9 cellular contexts compared by ENCODE assay signal in genomic region chr3:83523470-83524073, GRCh38.
DNase-seq lines count a peak whose midpoint lies in the region; ATAC-seq, FAIRE-seq and TF ChIP-seq lines count a peak whose summit lies in the region.
"Had no signal": no experiment of that assay in that cellular context is flagged by ENCODE, and none has a peak within 500 bp of the region (broad histone marks: within the 10 kb centered on the region; RNA-seq: fewer than 3 reads in every experiment).

No MANE protein-coding gene starts in this region.

- no peak overlapping the region for H3K4me3 ChIP-seq in bronchial epithelial cell (ENCODE audit: low read depth, low read length)
- H3K4me3 ChIP-seq in liver (ENCODE audit: low read depth in 1 of 3, low read length in 3 of 3) = no peak overlapping the region

- 7% methylated on average over 7 of the region's 7 CpGs for WGBS in liver

- peak; percentile 65 for ATAC-seq in GM19328 (IDR thresholded peaks at IDR 0.05; ENCODE audit: unreplicated experiment)
- peak; percentile 84 for ATAC-seq in HG03439 (IDR thresholded peaks at IDR 0.05; ENCODE audit: unreplicated experiment)
- ATAC-seq in HG02571 (IDR thresholded peaks at IDR 0.05; ENCODE audit: unreplicated experiment) = no peak

- no peaks in the 10 kb centered on the region for H3K9me3 ChIP-seq in liver (ENCODE audit: control insufficient read depth in 4 of 4, low read length in 3 of 4)

- H3K4me1 ChIP-seq in liver (ENCODE audit: control insufficient read depth in 4 of 4, insufficient read depth in 4 of 4, low read length in 3 of 4) = no peaks in the 10 kb centered on the region

- peak; percentile 84 to 91 for TF ChIP-seq RAD21 in liver (IDR thresholded peaks at IDR 0.05)

- no peak for FAIRE-seq in bronchial epithelial cell (lab: Jason Lieb, UNC)
- FAIRE-seq: endometrium had no signal

- DNase-seq in COR-L47 (lab: John Stamatoyannopoulos, UW) (peak; percentile 0), NCI-H69 (lab: John Stamatoyannopoulos, UW) (peak; percentile 75), bronchial epithelial cell (ENCODE audit: low read depth) (peak; percentile 58)
- no peak for DNase-seq in activated CD4-positive, CD25-positive, alpha-beta regulatory T cell (lab: John Stamatoyannopoulos, UW)

- no peak overlapping the region for H3K27ac ChIP-seq in liver (ENCODE audit: low read depth in 1 of 2, low read length in 2 of 2)

- no peak overlapping the region for H3K9ac ChIP-seq in liver (ENCODE audit: low read depth in 1 of 2, low read length in 2 of 2)

- no peaks in the 10 kb centered on the region for H3K36me3 ChIP-seq in bronchial epithelial cell (ENCODE audit: control insufficient read depth, insufficient read depth, low read length)
- H3K36me3 ChIP-seq in liver (ENCODE audit: control insufficient read depth in 4 of 4, insufficient read depth in 3 of 4, low read depth in 1 of 4, low read length in 3 of 4) = no peaks in the 10 kb centered on the region

- H3K27me3 ChIP-seq in bronchial epithelial cell (ENCODE audit: control insufficient read depth, insufficient read depth, low read length) (no peaks in the 10 kb centered on the region), liver (ENCODE audit: control insufficient read depth in 4 of 4, insufficient read depth in 4 of 4, low read length in 3 of 4) (no peaks in the 10 kb centered on the region)

- peak; percentile 72 for TF ChIP-seq CTCF in bronchial epithelial cell (IDR thresholded peaks at IDR 0.05; ENCODE audit: insufficient read depth, low read length, severe bottlenecking)
- peak; percentile 64 for TF ChIP-seq CTCF in liver (IDR thresholded peaks at IDR 0.05; ENCODE audit: low read depth, low read length, missing input control)

TF ChIP-seq in liver, 16 proteins besides CTCF, POLR2A, EP300 and RAD21:
- no peak for TF ChIP-seq ATF3 (IDR thresholded peaks at IDR 0.05)
- no peak for TF ChIP-seq EGR1 (IDR thresholded peaks at IDR 0.05; ENCODE audit: low read depth in 2 of 2)
- no peak for TF ChIP-seq RXRA (IDR thresholded peaks at IDR 0.05)
- no peak for TF ChIP-seq FOXA1 (IDR thresholded peaks at IDR 0.05)

Comparison
In these comparisons a context has a peak if more than half of its experiments do, and no peak if none do; other contexts are left out.
1. DNase-seq: peak in COR-L47 (single experiment), NCI-H69 (single experiment) and bronchial epithelial cell (single experiment); none in activated CD4-positive, CD25-positive, alpha-beta regulatory T cell (0 of 4).